21 cellular contexts compared by ENCODE assay signal in the genomic region with DNA sequence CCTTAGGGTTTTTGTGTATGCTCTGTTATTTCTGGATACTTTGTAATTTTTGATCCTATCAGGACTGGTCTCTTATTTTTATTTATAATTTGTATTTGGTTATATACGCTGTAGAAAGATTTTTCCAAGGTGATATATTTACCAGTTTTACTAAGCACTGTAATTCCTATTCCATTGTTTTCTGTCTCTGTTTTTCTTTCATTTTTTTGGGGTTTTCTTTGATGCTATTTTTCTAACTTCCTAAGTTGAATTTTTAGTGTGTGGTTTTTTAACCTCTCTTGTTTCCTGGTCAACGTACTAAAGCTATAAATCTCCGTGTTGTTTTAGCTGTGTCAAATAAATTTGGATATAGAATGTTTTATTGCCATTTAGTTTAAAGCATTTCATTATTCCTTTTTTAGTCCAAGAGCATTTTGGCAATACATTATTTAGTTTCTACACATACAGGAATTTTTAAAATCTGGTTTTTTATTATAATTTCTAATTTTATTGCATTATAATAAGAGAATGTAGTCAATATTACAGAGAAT.
"Had no signal": no experiment of that assay in that cellular context is flagged by ENCODE, and none has a peak within 500 bp of the region (broad histone marks: within the 10 kb centered on the region; RNA-seq: fewer than 3 reads in every experiment).

No MANE protein-coding gene starts in this region.

- H3K36me3 Mint-ChIP-seq: immature natural killer cell, type B pancreatic cell had no signal

- H3K9ac ChIP-seq: parathyroid adenoma had no signal

- H3K36me3 ChIP-seq: colonic mucosa, lower lobe of right lung, right lobe of liver, stomach, tibial artery had no signal

- H3K27me3 ChIP-seq: right lobe of liver, stomach, tibial artery had no signal

- H3K4me3 ChIP-seq: colonic mucosa, lower lobe of right lung, right lobe of liver, stomach, tibial artery had no signal

- H3K27ac Mint-ChIP-seq: dendritic cell treated with granulocyte-macrophage colony-stimulating factor and Interleukin-4, amounts not matched to agents 40 ng/mL and 50 ng/mL, for 4 days; immature natural killer cell; naive thymus-derived CD8-positive, alpha-beta T cell; nephron progenitor cell; progenitor cell of endocrine pancreas; type B pancreatic cell had no signal

- H2AFZ ChIP-seq: parathyroid adenoma had no signal

- H3K4me1 ChIP-seq: colonic mucosa, lower lobe of right lung, parathyroid adenoma, right lobe of liver, stomach had no signal

- H3K4me3 Mint-ChIP-seq: dendritic cell treated with granulocyte-macrophage colony-stimulating factor and Interleukin-4, amounts not matched to agents 40 ng/mL and 50 ng/mL, for 4 days; immature natural killer cell; naive thymus-derived CD8-positive, alpha-beta T cell; nephron progenitor cell; type B pancreatic cell had no signal

- DNase-seq: colonic mucosa; effector memory CD4-positive, alpha-beta T cell; hypothalamus; immature natural killer cell; left ventricle myocardium superior; lower lobe of right lung; naive thymus-derived CD8-positive, alpha-beta T cell; nephron progenitor cell; occipital lobe; right lobe of liver; small intestine; stimulated activated CD4-positive, alpha-beta T cell treated with anti-CD3 and anti-CD28 coated beads, Interleukin-1b, Interleukin-23, amount 100 ng/mL, for 48 hours; stimulated activated CD4-positive, alpha-beta T cell treated with anti-CD3 and anti-CD28 coated beads, Interleukin-4, amount 100 ng/mL, for 1 hour; stimulated activated CD8-positive, alpha-beta memory T cell treated with anti-CD3 and anti-CD28 coated beads, Interleukin-4, amount 100 ng/mL, for 48 hours; stimulated activated naive CD4-positive, alpha-beta T cell treated with Interleukin-2 at 50 U/mL for 16 hours; stomach; tibial artery had no signal

- H3K79me2 ChIP-seq: parathyroid adenoma had no signal

- H3K27ac ChIP-seq: colonic mucosa, lower lobe of right lung, parathyroid adenoma, right lobe of liver, stomach, tibial artery had no signal

- H3K4me1 Mint-ChIP-seq: immature natural killer cell; naive thymus-derived CD8-positive, alpha-beta T cell had no signal

- H3K27me3 Mint-ChIP-seq: dendritic cell treated with granulocyte-macrophage colony-stimulating factor and Interleukin-4, amounts not matched to agents 40 ng/mL and 50 ng/mL, for 4 days; progenitor cell of endocrine pancreas; type B pancreatic cell had no signal

- ATAC-seq: left ventricle myocardium superior; lower lobe of right lung; naive thymus-derived CD8-positive, alpha-beta T cell; right lobe of liver had no signal

- H3K9me3 ChIP-seq: colonic mucosa, lower lobe of right lung, right lobe of liver, stomach, tibial artery had no signal

- H3K9me3 Mint-ChIP-seq: dendritic cell treated with granulocyte-macrophage colony-stimulating factor and Interleukin-4, amounts not matched to agents 40 ng/mL and 50 ng/mL, for 4 days had no signal
